ENCODE assay signal across 19 cellular contexts in genomic region chr11:7186190-7186589, GRCh38.
DNase-seq lines count a peak whose midpoint lies in the region; TF ChIP-seq lines count a peak whose summit lies in the region.
"Had no signal": no experiment of that assay in that cellular context is flagged by ENCODE, and none has a peak within 500 bp of the region (broad histone marks: within the 10 kb centered on the region; RNA-seq: fewer than 3 reads in every experiment).

No MANE protein-coding gene starts in this region.

- H3K36me3 Mint-ChIP-seq in HFFc6 (ENCODE audit: low read depth) (no peaks in the 10 kb centered on the region), CD14-positive monocyte (no peaks in the 10 kb centered on the region), endodermal cell (ENCODE audit: low read depth) (no peaks in the 10 kb centered on the region)

- no peak for TF ChIP-seq CTCF in AG04449 (IDR thresholded peaks at IDR 0.05; ENCODE audit: insufficient read depth, low read length, missing control alignments)
- TF ChIP-seq CTCF in HFFc6 (IDR thresholded peaks at IDR 0.05), result no peak
- TF ChIP-seq CTCF in CD14-positive monocyte (IDR thresholded peaks at IDR 0.05), result no peak
- no peak for TF ChIP-seq CTCF in endodermal cell (conservative IDR thresholded peaks at IDR 0.05)

- H3K4me3 Mint-ChIP-seq in HFFc6 (no peak overlapping the region), CD14-positive monocyte (no peak overlapping the region), endodermal cell (no peak overlapping the region)
- H3K4me3 Mint-ChIP-seq: GM23338 had no signal

- H3K9me3 Mint-ChIP-seq in HFFc6 (peaks cover 19% of the 10 kb centered on the region; the same call in 1 of the 2 replicates), CD14-positive monocyte (peaks cover 0 to 11% (median 0%) of the 10 kb centered on the region in 7 donors), endodermal cell (no peaks in the 10 kb centered on the region)
- H3K9me3 Mint-ChIP-seq: GM23338 had no signal

- H3K9me3 ChIP-seq in endodermal cell (ENCODE audit: control insufficient read depth, low read length), result no peaks in the 10 kb centered on the region

- H3K27ac Mint-ChIP-seq in HFFc6 (no peak overlapping the region), CD14-positive monocyte (no peak overlapping the region), endodermal cell (no peak overlapping the region)
- H3K27ac Mint-ChIP-seq: GM23338 had no signal

- H3K27me3 Mint-ChIP-seq in HFFc6 (ENCODE audit: insufficient read depth) (no peaks in the 10 kb centered on the region; the same call in 1 of the 2 replicates), CD14-positive monocyte (ENCODE audit: low read depth in 3 of 3) (peaks cover 2 to 6% (median 3%) of the 10 kb centered on the region in 3 donors), endodermal cell (ENCODE audit: insufficient read depth) (no peaks in the 10 kb centered on the region)

- CTCF ChIA-PET in AG04449 (lab: Yijun Ruan, JAX), result no interaction called here

- H3K27ac ChIP-seq in endodermal cell (ENCODE audit: low read depth, low read length), result no peak overlapping the region
- H3K27ac ChIP-seq: BLaER1 treated with 17β-estradiol and CSF1 and Interleukin-3, amounts not matched to agents 10 nM and 100 nM had no signal

- POLR2A ChIA-PET in AG04449 (lab: Yijun Ruan, JAX), result no interaction called here

- no peak overlapping the region for H3K9ac ChIP-seq in endodermal cell (ENCODE audit: extremely low read depth, low read length, poor library complexity, severe bottlenecking)
- H3K9ac ChIP-seq: BLaER1 treated with 17β-estradiol and CSF1 and Interleukin-3, amounts not matched to agents 10 nM and 100 nM had no signal

- DNase-seq in AG04449 (ENCODE audit: low read depth, low spot score) (peak; percentile 21), HFFc6 (peak; percentile 35), amniotic epithelial cell (ENCODE audit: low read depth) (peak; percentile 19), hepatic stellate cell (ENCODE audit: low spot score) (peak; percentile 11), iPS-NIHi11 (ENCODE audit: low spot score) (no peak), CD14-positive monocyte (ENCODE audit: low spot score) (no peak), endodermal cell (no peak)
- no peak for DNase-seq in activated CD4-positive, CD25-positive, alpha-beta regulatory T cell (lab: John Stamatoyannopoulos, UW)
- DNase-seq: 8988T, DND-41, KG1, NCI-H1092 treated with DMSO at 0.1 percent for 48 hours, NCI-H1694, NCI-H2107, NCI-H2227 treated with DMSO at 0.1 percent for 48 hours, NCI-H524 treated with DMSO at 0.1 percent for 48 hours, T-helper 1 cell had no signal

- H3K4me3 ChIP-seq in AG04449 (ENCODE audit: low read depth, low read length), result no peak overlapping the region
- H3K4me3 ChIP-seq in endodermal cell (ENCODE audit: low read length), result no peak overlapping the region
- H3K4me3 ChIP-seq: BLaER1 treated with 17β-estradiol and CSF1 and Interleukin-3, amounts not matched to agents 10 nM and 100 nM; GM23338 had no signal

- 92 to 94% methylated on average over 2 of the region's 2 CpGs for WGBS in endodermal cell (ENCODE audit: insufficient coverage in 1 of 2, insufficient read length in 1 of 2), 2 experiments

- intact Hi-C loops in CD14-positive monocyte (cut with micrococcal nuclease), result no loop called here

- H3K4me1 ChIP-seq in endodermal cell (ENCODE audit: control insufficient read depth, insufficient read depth, low read length), result no peaks in the 10 kb centered on the region
- H3K4me1 ChIP-seq: BLaER1 treated with 17β-estradiol and CSF1 and Interleukin-3, amounts not matched to agents 10 nM and 100 nM had no signal

- H3K4me1 Mint-ChIP-seq in HFFc6 (ENCODE audit: low read depth) (no peaks in the 10 kb centered on the region; the same call in 1 of the 2 replicates), CD14-positive monocyte (no peaks in the 10 kb centered on the region), endodermal cell (no peaks in the 10 kb centered on the region)

- H3K27me3 ChIP-seq in endodermal cell (ENCODE audit: control insufficient read depth, insufficient read depth, low read length, poor library complexity, severe bottlenecking), result no peaks in the 10 kb centered on the region
- H3K27me3 ChIP-seq: BLaER1 treated with 17β-estradiol and CSF1 and Interleukin-3, amounts not matched to agents 10 nM and 100 nM had no signal

- no peaks in the 10 kb centered on the region for H3K36me3 ChIP-seq in endodermal cell (ENCODE audit: control insufficient read depth, insufficient read depth, low read length)
- H3K36me3 ChIP-seq: BLaER1 treated with 17β-estradiol and CSF1 and Interleukin-3, amounts not matched to agents 10 nM and 100 nM had no signal

Comparison
In these comparisons a context has a peak if more than half of its experiments do, and no peak if none do; other contexts are left out.
1. DNase-seq: peak in AG04449 (single experiment), HFFc6 (single experiment), amniotic epithelial cell (single experiment) and hepatic stellate cell (single experiment); none in iPS-NIHi11 (single experiment), CD14-positive monocyte (single experiment), activated CD4-positive, CD25-positive, alpha-beta regulatory T cell (0 of 4) and endodermal cell (single experiment).